ENCODE assay signal across 1 cellular context in genomic region chr4:84596826-84597225, GRCh38.
TF ChIP-seq lines count a peak whose summit lies in the region.

No MANE protein-coding gene starts in this region.

TF ChIP-seq in GM12878, 131 proteins besides CTCF, POLR2A, EP300 and RAD21 (continued from another document):
- no peak for TF ChIP-seq PRDM15 (CRISPR knock-in tag; IDR thresholded peaks at IDR 0.05)
- no peak for TF ChIP-seq RBBP5 (conservative IDR thresholded peaks at IDR 0.05)
- no peak for TF ChIP-seq ATF3 (IDR thresholded peaks at IDR 0.05; ENCODE audit: borderline replicate concordance, extremely low read depth, low read depth, low read length)
- TF ChIP-seq ZNF592 (IDR thresholded peaks at IDR 0.05): no peak
- no peak for TF ChIP-seq STAT1 (conservative IDR thresholded peaks at IDR 0.05)
- no peak for TF ChIP-seq IKZF1 (conservative IDR thresholded peaks at IDR 0.05)
- TF ChIP-seq JUNB (IDR thresholded peaks at IDR 0.05): no peak
- no peak for TF ChIP-seq SIX5 (IDR thresholded peaks at IDR 0.05; ENCODE audit: low read depth, low read length, severe bottlenecking)
- TF ChIP-seq WRNIP1 (IDR thresholded peaks at IDR 0.05; ENCODE audit: borderline replicate concordance, low read depth, low read length): no peak
